27 cellular contexts compared by ENCODE assay signal in the genomic region with DNA sequence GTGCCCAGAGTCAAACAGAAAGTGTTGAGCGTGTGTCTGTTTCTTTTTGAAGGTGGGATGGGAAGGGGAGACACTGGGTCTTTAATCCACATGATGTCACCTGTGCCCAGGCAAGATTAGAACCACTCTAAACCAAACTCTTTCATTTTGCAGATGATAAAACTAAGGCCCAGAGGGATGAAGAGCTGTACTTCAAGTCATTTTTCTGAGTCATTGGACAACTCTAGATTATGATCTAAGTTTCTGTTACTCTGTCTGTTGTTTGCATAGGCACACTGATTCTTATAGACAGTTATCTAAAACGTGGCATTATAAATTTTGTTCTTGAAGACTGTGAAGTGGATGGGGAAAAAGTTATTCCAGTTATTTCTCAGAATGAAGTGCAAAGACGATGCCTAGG.
"Had no signal": no experiment of that assay in that cellular context is flagged by ENCODE, and none has a peak within 500 bp of the region (broad histone marks: within the 10 kb centered on the region; RNA-seq: fewer than 3 reads in every experiment).

No MANE protein-coding gene starts in this region.

- ATAC-seq: left colon; left lung; lower lobe of right lung; mucosa of descending colon; naive thymus-derived CD4-positive, alpha-beta T cell; natural killer cell treated with Interleukin-12 subunit alpha and Interleukin-12 subunit beta and Interleukin-15 and Interleukin-18, amount 100 ng/mL, for 72 hours; right lobe of liver; stimulated activated memory B cell treated with anti-CD40 and anti-IgM and Interleukin-4, amounts not matched to agents 10 μg/mL and 1 μg/mL and 100 μg/mL, for 72 hours; stimulated activated naive CD8-positive, alpha-beta T cell treated with anti-CD3 and anti-CD28 coated beads, Interleukin-15, amount 100 ng/mL, for 72 hours had no signal

- H3K4me2 ChIP-seq: smooth muscle cell had no signal

- H3K4me3 Mint-ChIP-seq: immature natural killer cell; naive thymus-derived CD4-positive, alpha-beta T cell; natural killer cell treated with Interleukin-12 subunit alpha and Interleukin-12 subunit beta and Interleukin-15 and Interleukin-18, amount 100 ng/mL, for 72 hours; stimulated activated memory B cell treated with anti-CD40 and anti-IgM and Interleukin-4, amounts not matched to agents 10 μg/mL and 1 μg/mL and 100 μg/mL, for 72 hours; stimulated activated naive CD8-positive, alpha-beta T cell treated with anti-CD3 and anti-CD28 coated beads, Interleukin-15, amount 100 ng/mL, for 72 hours had no signal

- DNase-seq: hypothalamus; immature natural killer cell; kidney; left colon; left lung; lower lobe of right lung; midbrain; mucosa of descending colon; naive thymus-derived CD4-positive, alpha-beta T cell; ovary; right lobe of liver; stimulated activated CD4-positive, alpha-beta T cell treated with anti-CD3 and anti-CD28 coated beads, Interleukin-1b, Interleukin-23, amount 100 ng/mL, for 48 hours; stimulated activated CD4-positive, alpha-beta T cell treated with anti-CD3 and anti-CD28 coated beads, Interleukin-2, amount 100 ng/mL, for 48 hours; stimulated activated CD4-positive, alpha-beta T cell treated with anti-CD3 and anti-CD28 coated beads, Interleukin-4, amount 100 ng/mL, for 4 hours; stimulated activated CD8-positive, alpha-beta memory T cell treated with anti-CD3 and anti-CD28 coated beads, Interleukin-4, amount 100 ng/mL, for 48 hours; stimulated activated naive CD4-positive, alpha-beta T cell treated with Interleukin-2 at 50 U/mL for 16 hours; stimulated activated naive CD8-positive, alpha-beta T cell treated with anti-CD3 and anti-CD28 coated beads, Interleukin-15, amount 100 ng/mL, for 72 hours; substantia nigra; transverse colon; upper lobe of left lung had no signal

- H3K27me3 Mint-ChIP-seq: progenitor cell of endocrine pancreas; stimulated activated memory B cell treated with anti-CD40 and anti-IgM and Interleukin-4, amounts not matched to agents 10 μg/mL and 1 μg/mL and 100 μg/mL, for 72 hours had no signal

- H3K27ac ChIP-seq: lower lobe of right lung, right atrium auricular region, right lobe of liver, transverse colon, upper lobe of left lung, vagina had no signal

- FAIRE-seq: islet of Langerhans, kidney had no signal

- H3K4me1 Mint-ChIP-seq: immature natural killer cell; naive thymus-derived CD4-positive, alpha-beta T cell; stimulated activated naive CD8-positive, alpha-beta T cell treated with anti-CD3 and anti-CD28 coated beads, Interleukin-15, amount 100 ng/mL, for 72 hours had no signal

- H3K9me3 ChIP-seq: left lung, mucosa of descending colon, ovary, right atrium auricular region, right lobe of liver, transverse colon, upper lobe of left lung, vagina had no signal

- H3K4me1 ChIP-seq: left lung, lower lobe of right lung, transverse colon, vagina had no signal

- H3K27me3 ChIP-seq: left lung, ovary, right atrium auricular region, right lobe of liver, transverse colon, upper lobe of left lung, vagina had no signal

- H3K36me3 ChIP-seq: left lung, lower lobe of right lung, ovary, right atrium auricular region, right lobe of liver, transverse colon, upper lobe of left lung, vagina had no signal

- H3K36me3 Mint-ChIP-seq: naive thymus-derived CD4-positive, alpha-beta T cell; natural killer cell treated with Interleukin-12 subunit alpha and Interleukin-12 subunit beta and Interleukin-15 and Interleukin-18, amount 100 ng/mL, for 72 hours; stimulated activated memory B cell treated with anti-CD40 and anti-IgM and Interleukin-4, amounts not matched to agents 10 μg/mL and 1 μg/mL and 100 μg/mL, for 72 hours had no signal

- H3K9me3 Mint-ChIP-seq: immature natural killer cell; naive thymus-derived CD4-positive, alpha-beta T cell; natural killer cell treated with Interleukin-12 subunit alpha and Interleukin-12 subunit beta and Interleukin-15 and Interleukin-18, amount 100 ng/mL, for 72 hours; stimulated activated memory B cell treated with anti-CD40 and anti-IgM and Interleukin-4, amounts not matched to agents 10 μg/mL and 1 μg/mL and 100 μg/mL, for 72 hours; stimulated activated naive CD8-positive, alpha-beta T cell treated with anti-CD3 and anti-CD28 coated beads, Interleukin-15, amount 100 ng/mL, for 72 hours had no signal

- H3K4me3 ChIP-seq: left lung, lower lobe of right lung, mucosa of descending colon, ovary, right atrium auricular region, right lobe of liver, smooth muscle cell, transverse colon, upper lobe of left lung, vagina had no signal

- H3K27ac Mint-ChIP-seq: immature natural killer cell; naive thymus-derived CD4-positive, alpha-beta T cell; natural killer cell treated with Interleukin-12 subunit alpha and Interleukin-12 subunit beta and Interleukin-15 and Interleukin-18, amount 100 ng/mL, for 72 hours; progenitor cell of endocrine pancreas; stimulated activated memory B cell treated with anti-CD40 and anti-IgM and Interleukin-4, amounts not matched to agents 10 μg/mL and 1 μg/mL and 100 μg/mL, for 72 hours had no signal
